31 cellular contexts compared by ENCODE assay signal in the genomic region with DNA sequence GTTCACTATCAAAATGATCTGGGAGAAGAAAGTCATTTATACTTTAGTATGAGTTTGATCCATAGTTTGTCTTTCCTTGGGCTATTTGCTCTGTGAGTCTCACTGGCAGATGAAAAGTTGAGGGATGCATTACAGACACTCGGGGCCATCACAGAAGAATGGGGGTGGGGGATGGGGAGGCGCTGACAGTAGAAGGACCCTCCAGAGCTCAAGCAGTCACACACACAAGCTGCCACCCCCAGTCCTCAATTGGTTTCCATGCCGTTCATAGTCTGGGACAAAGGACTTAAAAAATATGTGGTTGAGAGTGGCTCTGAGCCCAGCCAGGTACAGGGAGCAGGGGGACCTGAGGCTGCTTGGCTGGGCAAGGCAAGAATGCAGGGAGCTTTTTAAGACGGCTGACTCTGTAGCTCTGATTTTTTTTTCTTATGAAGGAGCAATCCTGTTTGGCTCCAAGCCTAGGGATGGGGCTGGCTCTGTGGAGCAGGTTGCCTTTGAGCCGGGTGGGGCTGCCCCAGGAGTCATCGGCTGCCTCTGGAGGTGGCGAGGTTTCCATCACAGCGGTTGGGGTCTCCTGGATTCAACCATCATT. TPM values are rescaled to one million over a fixed set of nuclear protein-coding genes. Genes with fewer than 3 reads are reported as not detected.
DNase-seq lines count a peak whose midpoint lies in the region; TF ChIP-seq lines count a peak whose summit lies in the region.
"Had no signal": no experiment of that assay in that cellular context is flagged by ENCODE, and none has a peak within 500 bp of the region (broad histone marks: within the 10 kb centered on the region; RNA-seq: fewer than 3 reads in every experiment).

No MANE protein-coding gene starts in this region.

- H4K8ac ChIP-seq in neuronal stem cell (ENCODE audit: low read depth, low read length), result no peak overlapping the region

- H3K27me3 ChIP-seq in H7 (ENCODE audit: control insufficient read depth, insufficient read depth, low read length) (no peaks in the 10 kb centered on the region), PC-9 (ENCODE audit: insufficient read depth, low read depth) (no peaks in the 10 kb centered on the region), esophagus muscularis mucosa (peaks cover 0 to 59% (median 2%) of the 10 kb centered on the region in 4 donors), neuronal stem cell (ENCODE audit: control insufficient read depth in 3 of 3, insufficient read depth in 3 of 3, low read depth in 1 of 3, low read length in 3 of 3) (peaks cover 0 to 30% (median 0%) of the 10 kb centered on the region in 3 experiments)
- H3K27me3 ChIP-seq: BLaER1 treated with 17β-estradiol and CSF1 and Interleukin-3, amounts not matched to agents 10 nM and 100 nM; ovary had no signal

- H2AFZ ChIP-seq in PC-9 (no peak overlapping the region), neuronal stem cell (ENCODE audit: low read length) (no peak overlapping the region)

- TF ChIP-seq POLR2A in esophagus muscularis mucosa (IDR thresholded peaks at IDR 0.05; ENCODE audit: low read depth), result no peak

- no peak overlapping the region for H3K4ac ChIP-seq in neuronal stem cell (ENCODE audit: low read length)

- no TSS peak for BruUV-seq in PC-9 (replicated peaks; lab: Mats Ljungman, UMichigan)

- H3K4me3 ChIP-seq in H7 (ENCODE audit: insufficient read depth, low read depth, low read length) (no peak overlapping the region), PC-9 (no peak overlapping the region), esophagus muscularis mucosa (no peak overlapping the region), neuronal stem cell (ENCODE audit: low read length in 2 of 2) (no peak overlapping the region)
- H3K4me3 ChIP-seq: BLaER1 treated with 17β-estradiol and CSF1 and Interleukin-3, amounts not matched to agents 10 nM and 100 nM; HAP-1; heart right ventricle; K562; ovary; transverse colon had no signal

- no peak overlapping the region for H3K23ac ChIP-seq in neuronal stem cell (ENCODE audit: low read depth, low read length, poor library complexity)

- H3K4me2 ChIP-seq in PC-9, result peak overlapping the region; percentile 71
- H3K4me2 ChIP-seq in neuronal stem cell (ENCODE audit: insufficient read depth, low read length, poor library complexity, severe bottlenecking), result no peak overlapping the region
- H3K4me2 ChIP-seq: BLaER1 treated with 17β-estradiol and CSF1 and Interleukin-3, amounts not matched to agents 10 nM and 100 nM had no signal

- no peaks in the 10 kb centered on the region for H3K9me3 ChIP-seq in PC-9 (ENCODE audit: insufficient read depth, low read depth)
- H3K9me3 ChIP-seq in esophagus muscularis mucosa, result no peaks in the 10 kb centered on the region
- H3K9me3 ChIP-seq in neuronal stem cell (replicated peaks in 1 of 2; ENCODE audit: control insufficient read depth in 2 of 2, insufficient read depth in 1 of 2, low read depth in 1 of 2, low read length in 2 of 2), result no peaks in the 10 kb centered on the region
- H3K9me3 ChIP-seq: BLaER1 treated with 17β-estradiol and CSF1 and Interleukin-3, amounts not matched to agents 10 nM and 100 nM; HAP-1; heart right ventricle; ovary; transverse colon had no signal

- no peaks in the 10 kb centered on the region for H4K20me1 ChIP-seq in PC-9 (ENCODE audit: insufficient read depth)
- H4K20me1 ChIP-seq: BLaER1 treated with 17β-estradiol and CSF1 and Interleukin-3, amounts not matched to agents 10 nM and 100 nM had no signal

- no peak overlapping the region for H2BK120ac ChIP-seq in neuronal stem cell (ENCODE audit: low read depth, low read length)

- H2BK5ac ChIP-seq in neuronal stem cell (ENCODE audit: low read length), result no peak overlapping the region

- no peaks in the 10 kb centered on the region for H3K9me2 ChIP-seq in PC-9 (ENCODE audit: insufficient read depth)

- CTCF ChIA-PET in PC-9 (lab: Charles Lee), result interaction anchor here (0.5 kb wide), 1 partner anchor 352 kb away, joined by 6 read pairs; no protein-coding TSS in a partner anchor

- intact Hi-C loops in PC-9 (cut with micrococcal nuclease; ENCODE audit: unreplicated experiment), result loop anchor here (5.0 to 10.0 kb wide), 3 partner anchors 62 to 120 kb away; no protein-coding TSS in a partner anchor
- intact Hi-C loops in esophagus muscularis mucosa (cut with DNase I), result no loop called here

- H3K18ac ChIP-seq in neuronal stem cell (ENCODE audit: low read length), result no peak overlapping the region

- no peak overlapping the region for H4K91ac ChIP-seq in neuronal stem cell (ENCODE audit: low read depth, low read length, poor library complexity)

- TF ChIP-seq CTCF in PC-9 (conservative IDR thresholded peaks at IDR 0.05) (no peak), esophagus muscularis mucosa (IDR thresholded peaks at IDR 0.05) (no peak)

- peak overlapping the region; percentile 88 for H3K27ac ChIP-seq in PC-9
- H3K27ac ChIP-seq in esophagus muscularis mucosa (replicated peaks in 1 of 4), result no peak overlapping the region
- no peak overlapping the region for H3K27ac ChIP-seq in neuronal stem cell (replicated peaks; ENCODE audit: low read length)
- H3K27ac ChIP-seq: BLaER1 treated with 17β-estradiol and CSF1 and Interleukin-3, amounts not matched to agents 10 nM and 100 nM; heart right ventricle; ovary; transverse colon had no signal

- H3K79me2 ChIP-seq in PC-9 (ENCODE audit: low read depth), result peaks cover 9% of the 10 kb centered on the region; the same call in 1 of the 2 replicates

- DNase-seq in H7 (peak; percentile 26), PC-9 (peak; percentile 40 to 47), esophagus muscularis mucosa (ENCODE audit: extremely low spot score) (peak; percentile 90), neuronal stem cell (ENCODE audit: low spot score) (no peak), SW480 (ENCODE audit: low spot score) (no peak), iPS-NIHi7 (ENCODE audit: extremely low spot score) (no peak), GOT3 (lab: John Stamatoyannopoulos, UW) (no peak)
- DNase-seq: activated CD4-positive, alpha-beta T cell treated with anti-CD3 and anti-CD28 coated beads, Interleukin-2, amount 50 U/mL, for 4 hours; activated T-cell treated with anti-CD3 and anti-CD28 coated beads, Interleukin-2, amount 50 U/mL, for 1 hour; COR-L47; DMS53; effector CD4-positive, alpha-beta T cell; foreskin melanocyte; heart right ventricle; naive thymus-derived CD4-positive, alpha-beta T cell; NCI-H1105; NCI-H1930; NCI-H2227 treated with DMSO at 0.1 percent for 48 hours; NCI-H748 treated with DMSO at 0.1 percent for 48 hours; ovary; retina; RPMI8226; small intestine; stimulated activated CD8-positive, alpha-beta memory T cell treated with anti-CD3 and anti-CD28 coated beads, Interleukin-4, amount 100 ng/mL, for 48 hours; transverse colon had no signal

- H2BK12ac ChIP-seq in neuronal stem cell (ENCODE audit: low read length), result no peak overlapping the region

- H3K36me3 ChIP-seq in H7 (replicated peaks; ENCODE audit: control insufficient read depth, insufficient read depth, low read length), result no peaks in the 10 kb centered on the region
- H3K36me3 ChIP-seq in PC-9 (ENCODE audit: low read depth), result no peaks in the 10 kb centered on the region
- no peaks in the 10 kb centered on the region for H3K36me3 ChIP-seq in esophagus muscularis mucosa
- no peaks in the 10 kb centered on the region for H3K36me3 ChIP-seq in neuronal stem cell (replicated peaks in 1 of 2; ENCODE audit: control insufficient read depth in 2 of 2, insufficient read depth in 2 of 2, low read length in 2 of 2)
- H3K36me3 ChIP-seq: BLaER1 treated with 17β-estradiol and CSF1 and Interleukin-3, amounts not matched to agents 10 nM and 100 nM; HAP-1; heart right ventricle; ovary; transverse colon had no signal

- no peak overlapping the region for H2BK15ac ChIP-seq in neuronal stem cell (ENCODE audit: low read length)

- H3F3A ChIP-seq in PC-9 (ENCODE audit: insufficient read depth, low read depth), result peaks cover 68% of the 10 kb centered on the region

- H3K9ac ChIP-seq in neuronal stem cell (ENCODE audit: low read depth, low read length, poor library complexity), result no peak overlapping the region
- H3K9ac ChIP-seq: BLaER1 treated with 17β-estradiol and CSF1 and Interleukin-3, amounts not matched to agents 10 nM and 100 nM had no signal

- no peak overlapping the region for H3K14ac ChIP-seq in neuronal stem cell (ENCODE audit: low read length)

- WGBS in esophagus muscularis mucosa, result 74% methylated on average over 3 of the region's 8 CpGs
- WGBS in neuronal stem cell (ENCODE audit: extremely low coverage in 2 of 2, insufficient read length in 2 of 2, insufficient replicate concordance in 1 of 2), 2 donors, result no CpG with 5 or more reads among the region's 8 CpGs

- no peak for TF ChIP-seq EP300 in esophagus muscularis mucosa (IDR thresholded peaks at IDR 0.05)

- peaks cover 91% of the 10 kb centered on the region for H3K4me1 ChIP-seq in PC-9 (replicated peaks; ENCODE audit: insufficient read depth)
- no peaks in the 10 kb centered on the region for H3K4me1 ChIP-seq in esophagus muscularis mucosa
- H3K4me1 ChIP-seq in neuronal stem cell (ENCODE audit: control insufficient read depth in 2 of 2, insufficient read depth in 1 of 2, low read depth in 1 of 2, low read length in 2 of 2), result peaks cover 2 to 13% of the 10 kb centered on the region in 2 donors
- H3K4me1 ChIP-seq: HAP-1, transverse colon had no signal

- H2AK5ac ChIP-seq in neuronal stem cell (ENCODE audit: low read depth, low read length), result peak overlapping the region; percentile 89

- POLR2A ChIA-PET in PC-9 (lab: Charles Lee; ENCODE audit: unreplicated experiment), result interaction anchor here (0.6 kb wide), 1 partner anchor 80 kb away, joined by 3 read pairs; no protein-coding TSS in a partner anchor

- H3K79me1 ChIP-seq in neuronal stem cell (ENCODE audit: low read depth, low read length), result no peaks in the 10 kb centered on the region

RNA-seq across cellular contexts. Expression of gene ANO1, which starts 13.3 kb away (rescaled TPM):
- 1.1 and 2.3 TPM in 2 replicates for total RNA-seq in H7 (2014; rRNA removed; shearing (Covaris generic))
- total RNA-seq in PC-9 (2021) (107 and 114 TPM in 2 replicates), esophagus muscularis mucosa (100 to 1,000 TPM in 1 of 4 donors, 10 to 100 TPM in 3; 25.3 to 107 (median 48.8) TPM)
- 0.20 TPM for polyA plus RNA-seq in neuronal stem cell (2013, experiment 1 of 2)
- 0.28 TPM for polyA plus RNA-seq in neuronal stem cell (2013, experiment 2 of 2)
- total RNA-seq: G401; K562; M059J; naive thymus-derived CD4-positive, alpha-beta T cell; T-helper 1 cell treated with Interleukin-12 subunit alpha and Interleukin-12 subunit beta and Interleukin-4 antibody, amounts not matched to agents 30 ng/mL and 1 ng/mL, for 36 hours had no signal
- polyA plus RNA-seq: K562; naive thymus-derived CD4-positive, alpha-beta T cell had no signal

Comparison
In these comparisons a context has a peak if more than half of its experiments do, and no peak if none do; other contexts are left out.
1. DNase-seq: peak in H7 (single experiment), PC-9 (2 of 2) and esophagus muscularis mucosa (single experiment); none in neuronal stem cell (single experiment), SW480 (single experiment), iPS-NIHi7 (single experiment) and GOT3 (single experiment).